1 cellular context compared by ENCODE assay signal in the genomic region with DNA sequence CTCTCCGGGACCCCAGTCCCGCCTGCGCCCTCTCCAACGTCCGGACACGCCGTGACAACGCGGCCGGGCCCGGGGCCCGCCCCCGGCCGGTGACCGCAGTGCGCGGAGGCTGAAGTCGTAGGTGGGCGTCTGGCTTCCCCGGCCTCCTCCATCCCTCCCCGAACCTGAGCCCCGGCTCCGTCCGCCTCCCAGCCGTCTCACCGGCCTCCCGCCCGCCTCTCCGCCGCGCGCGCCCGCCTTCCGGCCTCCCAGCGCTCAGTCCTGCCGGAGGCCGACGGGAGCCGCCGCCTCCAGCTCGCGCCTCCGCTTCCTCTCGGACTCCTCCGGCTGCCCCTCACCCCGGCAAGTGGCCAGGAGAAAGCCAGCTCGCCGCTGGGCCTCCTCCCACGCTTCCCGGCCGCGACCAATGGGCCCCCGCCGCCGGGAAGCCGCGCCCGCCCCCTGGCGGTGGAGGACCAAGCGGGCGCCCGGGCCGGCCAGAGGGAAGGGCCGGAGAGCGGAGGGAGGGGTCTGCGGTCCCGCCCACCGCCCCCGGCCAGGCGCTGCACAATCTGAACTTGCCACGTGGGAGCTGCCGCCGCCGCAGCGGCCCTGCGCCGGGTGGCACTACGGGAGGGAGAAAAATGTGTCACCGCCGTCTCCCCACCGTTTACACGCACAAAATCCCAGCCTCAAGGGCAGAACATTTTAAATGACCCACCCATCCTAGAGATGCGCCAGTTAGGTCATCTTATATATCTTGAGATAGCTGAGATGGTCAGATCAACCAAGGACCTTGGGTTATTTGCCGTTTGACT.
TF ChIP-seq lines count a peak whose summit lies in the region.

A gene with protein sequence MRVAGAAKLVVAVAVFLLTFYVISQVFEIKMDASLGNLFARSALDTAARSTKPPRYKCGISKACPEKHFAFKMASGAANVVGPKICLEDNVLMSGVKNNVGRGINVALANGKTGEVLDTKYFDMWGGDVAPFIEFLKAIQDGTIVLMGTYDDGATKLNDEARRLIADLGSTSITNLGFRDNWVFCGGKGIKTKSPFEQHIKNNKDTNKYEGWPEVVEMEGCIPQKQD (minus strand): TSS at position 348 of the 797 bp plus-strand sequence. CDS start 13,339 bp downstream, outside the sequence.

TF ChIP-seq in HEK293, 187 proteins besides CTCF, POLR2A, EP300 and RAD21 (continued from another document and continues in another):
- TF ChIP-seq REST (tag by site-specific recombination; IDR thresholded peaks at IDR 0.05), result peak; percentile 7; the same call in 1 of the 2 replicates
- peak; percentile 71 for TF ChIP-seq GLIS1 (tag by site-specific recombination; IDR thresholded peaks at IDR 0.05)
- peak; percentile 51; the same call in 1 of the 2 replicates for TF ChIP-seq ZFP69B (tag by site-specific recombination; IDR thresholded peaks at IDR 0.05)
- TF ChIP-seq, protein P1, sequence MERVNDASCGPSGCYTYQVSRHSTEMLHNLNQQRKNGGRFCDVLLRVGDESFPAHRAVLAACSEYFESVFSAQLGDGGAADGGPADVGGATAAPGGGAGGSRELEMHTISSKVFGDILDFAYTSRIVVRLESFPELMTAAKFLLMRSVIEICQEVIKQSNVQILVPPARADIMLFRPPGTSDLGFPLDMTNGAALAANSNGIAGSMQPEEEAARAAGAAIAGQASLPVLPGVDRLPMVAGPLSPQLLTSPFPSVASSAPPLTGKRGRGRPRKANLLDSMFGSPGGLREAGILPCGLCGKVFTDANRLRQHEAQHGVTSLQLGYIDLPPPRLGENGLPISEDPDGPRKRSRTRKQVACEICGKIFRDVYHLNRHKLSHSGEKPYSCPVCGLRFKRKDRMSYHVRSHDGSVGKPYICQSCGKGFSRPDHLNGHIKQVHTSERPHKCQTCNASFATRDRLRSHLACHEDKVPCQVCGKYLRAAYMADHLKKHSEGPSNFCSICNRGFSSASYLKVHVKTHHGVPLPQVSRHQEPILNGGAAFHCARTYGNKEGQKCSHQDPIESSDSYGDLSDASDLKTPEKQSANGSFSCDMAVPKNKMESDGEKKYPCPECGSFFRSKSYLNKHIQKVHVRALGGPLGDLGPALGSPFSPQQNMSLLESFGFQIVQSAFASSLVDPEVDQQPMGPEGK (tag by site-specific recombination; IDR thresholded peaks at IDR 0.05), result peak; percentile 90
- peak; percentile 59 for TF ChIP-seq ZNF335 (tag by site-specific recombination; conservative IDR thresholded peaks at IDR 0.05)
- TF ChIP-seq, protein P2, sequence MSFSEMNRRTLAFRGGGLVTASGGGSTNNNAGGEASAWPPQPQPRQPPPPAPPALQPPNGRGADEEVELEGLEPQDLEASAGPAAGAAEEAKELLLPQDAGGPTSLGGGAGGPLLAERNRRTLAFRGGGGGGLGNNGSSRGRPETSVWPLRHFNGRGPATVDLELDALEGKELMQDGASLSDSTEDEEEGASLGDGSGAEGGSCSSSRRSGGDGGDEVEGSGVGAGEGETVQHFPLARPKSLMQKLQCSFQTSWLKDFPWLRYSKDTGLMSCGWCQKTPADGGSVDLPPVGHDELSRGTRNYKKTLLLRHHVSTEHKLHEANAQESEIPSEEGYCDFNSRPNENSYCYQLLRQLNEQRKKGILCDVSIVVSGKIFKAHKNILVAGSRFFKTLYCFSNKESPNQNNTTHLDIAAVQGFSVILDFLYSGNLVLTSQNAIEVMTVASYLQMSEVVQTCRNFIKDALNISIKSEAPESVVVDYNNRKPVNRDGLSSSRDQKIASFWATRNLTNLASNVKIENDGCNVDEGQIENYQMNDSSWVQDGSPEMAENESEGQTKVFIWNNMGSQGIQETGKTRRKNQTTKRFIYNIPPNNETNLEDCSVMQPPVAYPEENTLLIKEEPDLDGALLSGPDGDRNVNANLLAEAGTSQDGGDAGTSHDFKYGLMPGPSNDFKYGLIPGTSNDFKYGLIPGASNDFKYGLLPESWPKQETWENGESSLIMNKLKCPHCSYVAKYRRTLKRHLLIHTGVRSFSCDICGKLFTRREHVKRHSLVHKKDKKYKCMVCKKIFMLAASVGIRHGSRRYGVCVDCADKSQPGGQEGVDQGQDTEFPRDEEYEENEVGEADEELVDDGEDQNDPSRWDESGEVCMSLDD (tag by site-specific recombination; IDR thresholded peaks at IDR 0.05), result no peak
- no peak for TF ChIP-seq ZNF645 (tag by site-specific recombination; IDR thresholded peaks at IDR 0.05)
- no peak for TF ChIP-seq ZBTB7A (tag by site-specific recombination; IDR thresholded peaks at IDR 0.05; ENCODE audit: low read depth)
- TF ChIP-seq ZNF426 (tag by site-specific recombination; IDR thresholded peaks at IDR 0.05), result no peak
- no peak for TF ChIP-seq ZFP3 (tag by site-specific recombination; IDR thresholded peaks at IDR 0.05; ENCODE audit: low read depth)
- TF ChIP-seq ZNF785 (tag by site-specific recombination; IDR thresholded peaks at IDR 0.05), result 0 out of 2 replicates have a peak, but pooled peaks have one; percentile 55
- TF ChIP-seq KLF1 (tag by site-specific recombination; IDR thresholded peaks at IDR 0.05), result peak; percentile 63
- no peak for TF ChIP-seq ZNF366 (tag by site-specific recombination; conservative IDR thresholded peaks at IDR 0.05)
- no peak for TF ChIP-seq ZNF394 (tag by site-specific recombination; IDR thresholded peaks at IDR 0.05; ENCODE audit: borderline replicate concordance)
- TF ChIP-seq, protein P3, sequence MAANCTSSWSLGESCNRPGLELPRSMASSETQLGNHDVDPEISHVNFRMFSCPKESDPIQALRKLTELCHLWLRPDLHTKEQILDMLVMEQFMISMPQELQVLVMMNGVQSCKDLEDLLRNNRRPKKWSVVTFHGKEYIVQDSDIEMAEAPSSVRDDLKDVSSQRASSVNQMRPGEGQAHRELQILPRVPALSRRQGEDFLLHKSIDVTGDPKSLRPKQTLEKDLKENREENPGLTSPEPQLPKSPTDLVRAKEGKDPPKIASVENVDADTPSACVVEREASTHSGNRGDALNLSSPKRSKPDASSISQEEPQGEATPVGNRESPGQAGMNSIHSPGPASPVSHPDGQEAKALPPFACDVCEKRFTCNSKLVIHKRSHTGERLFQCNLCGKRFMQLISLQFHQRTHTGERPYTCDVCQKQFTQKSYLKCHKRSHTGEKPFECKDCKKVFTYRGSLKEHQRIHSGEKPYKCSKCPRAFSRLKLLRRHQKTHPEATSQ (tag by site-specific recombination; IDR thresholded peaks at IDR 0.05), result peak; percentile 86; the same call in 1 of the 2 replicates
- TF ChIP-seq ZSCAN30 (tag by site-specific recombination; IDR thresholded peaks at IDR 0.05), result peak; percentile 86
- no peak for TF ChIP-seq SALL2 (tag by site-specific recombination; IDR thresholded peaks at IDR 0.05; ENCODE audit: borderline replicate concordance)
- peak; percentile 55; the same call in 1 of the 2 replicates for TF ChIP-seq ZNF768 (tag by site-specific recombination; IDR thresholded peaks at IDR 0.05)
- no peak for TF ChIP-seq ZNF654 (tag by site-specific recombination; IDR thresholded peaks at IDR 0.05; ENCODE audit: low read depth)
- no peak for TF ChIP-seq ZNF610 (tag by site-specific recombination; IDR thresholded peaks at IDR 0.05; ENCODE audit: borderline replicate concordance)
- peak; percentile 46 for TF ChIP-seq ZNF629 (tag by site-specific recombination; IDR thresholded peaks at IDR 0.05)
- TF ChIP-seq SP2 (tag by site-specific recombination; IDR thresholded peaks at IDR 0.05), result peak; percentile 59
- TF ChIP-seq ZNF692 (tag by site-specific recombination; IDR thresholded peaks at IDR 0.05), result peak; percentile 84
- TF ChIP-seq ZNF473 (tag by site-specific recombination; IDR thresholded peaks at IDR 0.05), result no peak
- TF ChIP-seq MYNN (tag by site-specific recombination; IDR thresholded peaks at IDR 0.05; ENCODE audit: borderline replicate concordance), result no peak
- TF ChIP-seq ZNF341 (tag by site-specific recombination; IDR thresholded peaks at IDR 0.05; ENCODE audit: low read depth), result peak; percentile 90
- TF ChIP-seq ZNF670 (tag by site-specific recombination; IDR thresholded peaks at IDR 0.05; ENCODE audit: low read depth), result no peak
- 0 out of 2 replicates have a peak, but pooled peaks have one; percentile 46 for TF ChIP-seq SP7 (tag by site-specific recombination; IDR thresholded peaks at IDR 0.05)
- TF ChIP-seq, protein P4, sequence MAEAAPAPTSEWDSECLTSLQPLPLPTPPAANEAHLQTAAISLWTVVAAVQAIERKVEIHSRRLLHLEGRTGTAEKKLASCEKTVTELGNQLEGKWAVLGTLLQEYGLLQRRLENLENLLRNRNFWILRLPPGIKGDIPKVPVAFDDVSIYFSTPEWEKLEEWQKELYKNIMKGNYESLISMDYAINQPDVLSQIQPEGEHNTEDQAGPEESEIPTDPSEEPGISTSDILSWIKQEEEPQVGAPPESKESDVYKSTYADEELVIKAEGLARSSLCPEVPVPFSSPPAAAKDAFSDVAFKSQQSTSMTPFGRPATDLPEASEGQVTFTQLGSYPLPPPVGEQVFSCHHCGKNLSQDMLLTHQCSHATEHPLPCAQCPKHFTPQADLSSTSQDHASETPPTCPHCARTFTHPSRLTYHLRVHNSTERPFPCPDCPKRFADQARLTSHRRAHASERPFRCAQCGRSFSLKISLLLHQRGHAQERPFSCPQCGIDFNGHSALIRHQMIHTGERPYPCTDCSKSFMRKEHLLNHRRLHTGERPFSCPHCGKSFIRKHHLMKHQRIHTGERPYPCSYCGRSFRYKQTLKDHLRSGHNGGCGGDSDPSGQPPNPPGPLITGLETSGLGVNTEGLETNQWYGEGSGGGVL (tag by site-specific recombination; IDR thresholded peaks at IDR 0.05), result peak; percentile 70
- TF ChIP-seq, protein P5, sequence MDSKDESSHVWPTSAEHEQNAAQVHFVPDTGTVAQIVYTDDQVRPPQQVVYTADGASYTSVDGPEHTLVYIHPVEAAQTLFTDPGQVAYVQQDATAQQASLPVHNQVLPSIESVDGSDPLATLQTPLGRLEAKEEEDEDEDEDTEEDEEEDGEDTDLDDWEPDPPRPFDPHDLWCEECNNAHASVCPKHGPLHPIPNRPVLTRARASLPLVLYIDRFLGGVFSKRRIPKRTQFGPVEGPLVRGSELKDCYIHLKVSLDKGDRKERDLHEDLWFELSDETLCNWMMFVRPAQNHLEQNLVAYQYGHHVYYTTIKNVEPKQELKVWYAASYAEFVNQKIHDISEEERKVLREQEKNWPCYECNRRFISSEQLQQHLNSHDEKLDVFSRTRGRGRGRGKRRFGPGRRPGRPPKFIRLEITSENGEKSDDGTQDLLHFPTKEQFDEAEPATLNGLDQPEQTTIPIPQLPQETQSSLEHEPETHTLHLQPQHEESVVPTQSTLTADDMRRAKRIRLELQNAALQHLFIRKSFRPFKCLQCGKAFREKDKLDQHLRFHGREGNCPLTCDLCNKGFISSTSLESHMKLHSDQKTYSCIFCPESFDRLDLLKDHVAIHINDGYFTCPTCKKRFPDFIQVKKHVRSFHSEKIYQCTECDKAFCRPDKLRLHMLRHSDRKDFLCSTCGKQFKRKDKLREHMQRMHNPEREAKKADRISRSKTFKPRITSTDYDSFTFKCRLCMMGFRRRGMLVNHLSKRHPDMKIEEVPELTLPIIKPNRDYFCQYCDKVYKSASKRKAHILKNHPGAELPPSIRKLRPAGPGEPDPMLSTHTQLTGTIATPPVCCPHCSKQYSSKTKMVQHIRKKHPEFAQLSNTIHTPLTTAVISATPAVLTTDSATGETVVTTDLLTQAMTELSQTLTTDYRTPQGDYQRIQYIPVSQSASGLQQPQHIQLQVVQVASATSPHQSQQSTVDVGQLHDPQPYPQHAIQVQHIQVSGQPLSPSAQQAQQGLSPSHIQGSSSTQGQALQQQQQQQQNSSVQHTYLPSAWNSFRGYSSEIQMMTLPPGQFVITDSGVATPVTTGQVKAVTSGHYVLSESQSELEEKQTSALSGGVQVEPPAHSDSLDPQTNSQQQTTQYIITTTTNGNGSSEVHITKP (tag by site-specific recombination; IDR thresholded peaks at IDR 0.05), result peak; percentile 52
- TF ChIP-seq KLF16 (tag by site-specific recombination; IDR thresholded peaks at IDR 0.05), result peak; percentile 59; the same call in 1 of the 2 replicates
- TF ChIP-seq ZNF133 (tag by site-specific recombination; IDR thresholded peaks at IDR 0.05), result no peak
- TF ChIP-seq ZNF391 (tag by site-specific recombination; IDR thresholded peaks at IDR 0.05; ENCODE audit: borderline replicate concordance, low read depth), result no peak
- peak; percentile 88 for TF ChIP-seq ZNF76 (tag by site-specific recombination; IDR thresholded peaks at IDR 0.05; ENCODE audit: borderline replicate concordance, low read depth)
- TF ChIP-seq ZNF777 (tag by site-specific recombination; IDR thresholded peaks at IDR 0.05; ENCODE audit: borderline replicate concordance), result 0 out of 2 replicates have a peak, but pooled peaks have one; percentile 33
